11 cellular contexts compared by ENCODE assay signal in the genomic region with DNA sequence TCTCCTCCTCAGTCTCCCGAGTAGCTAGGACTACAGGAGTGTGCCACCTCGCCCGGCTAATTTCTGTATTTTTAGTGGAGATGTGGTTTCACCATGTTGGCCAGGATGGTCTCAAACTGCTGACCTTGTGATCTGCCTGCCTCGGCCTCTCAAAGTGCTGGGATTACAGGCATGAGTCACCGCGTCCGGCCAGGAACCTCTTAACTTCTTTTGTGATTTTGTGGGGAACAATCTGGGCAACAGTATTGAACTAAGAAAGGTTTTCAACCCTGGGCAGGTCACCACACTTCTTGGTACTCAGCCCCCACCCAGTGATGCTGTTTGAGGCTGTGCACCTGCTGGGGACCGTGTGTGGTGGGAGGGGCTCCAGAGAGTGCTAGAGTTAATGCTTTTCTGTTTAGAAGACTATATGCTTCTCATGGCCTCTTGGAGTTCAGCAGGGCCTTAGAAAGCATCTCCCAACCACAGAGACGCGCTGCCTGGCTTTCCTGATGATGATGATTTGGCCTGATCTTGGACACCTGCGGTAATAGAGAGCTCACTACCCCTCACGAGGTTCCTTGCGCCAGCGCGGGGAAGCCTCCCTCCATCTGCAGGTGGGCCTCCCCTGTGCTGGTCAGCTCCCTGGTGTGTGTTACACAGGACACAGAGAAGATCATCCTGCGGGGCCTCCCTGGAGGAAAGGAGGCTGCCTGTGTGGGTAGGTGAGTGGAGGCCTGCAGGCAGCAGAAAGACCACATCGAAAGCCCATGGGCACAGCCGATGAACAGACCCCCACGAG. TPM values are rescaled to one million over a fixed set of nuclear protein-coding genes. Genes with fewer than 3 reads are reported as not detected.
DNase-seq lines count a peak whose midpoint lies in the region; ATAC-seq and TF ChIP-seq lines count a peak whose summit lies in the region.
"Had no signal": no experiment of that assay in that cellular context is flagged by ENCODE, and none has a peak within 500 bp of the region (broad histone marks: within the 10 kb centered on the region; RNA-seq: fewer than 3 reads in every experiment).

No MANE protein-coding gene starts in this region.

- H3K4me3 Mint-ChIP-seq in activated CD4-positive, alpha-beta T cell treated with anti-CD3 and anti-CD28 coated beads, Interleukin-2, amount 10 ng/mL, durations not matched to agents 7 days and 5 days = peak overlapping the region; percentile 68
- peak overlapping the region; percentile 66 to 80 (median 72) for H3K4me3 Mint-ChIP-seq in T-cell
- H3K4me3 Mint-ChIP-seq in stimulated activated naive B cell treated with anti-CD40 and anti-IgM and Interleukin-4, amounts not matched to agents 10 μg/mL and 1 μg/mL and 100 μg/mL, for 72 hours = peak overlapping the region; percentile 87 to 88

- H3K79me2 ChIP-seq in fibroblast of lung (ENCODE audit: control insufficient read depth, insufficient read depth, low read length) = no peaks in the 10 kb centered on the region

- no peak overlapping the region for H2AFZ ChIP-seq in fibroblast of lung (ENCODE audit: low read length)

- no peak overlapping the region for H3K9ac ChIP-seq in fibroblast of lung (ENCODE audit: insufficient read depth, low read length)

- intact Hi-C loops in posterior vena cava (cut with DNase I) = loop anchor here (5.0 kb wide), 1 partner anchor 48 kb away; no protein-coding TSS in a partner anchor

- H3K36me3 ChIP-seq in fibroblast of lung (ENCODE audit: control insufficient read depth, insufficient read depth, low read length) = no peaks in the 10 kb centered on the region
- H3K36me3 ChIP-seq: right atrium auricular region had no signal

- no peaks in the 10 kb centered on the region for H3K9me3 ChIP-seq in fibroblast of lung (ENCODE audit: control insufficient read depth, insufficient read depth, low read depth, low read length)
- H3K9me3 ChIP-seq: right atrium auricular region had no signal

- no peaks in the 10 kb centered on the region for H3K27me3 ChIP-seq in fibroblast of lung (ENCODE audit: control insufficient read depth, insufficient read depth, low read length)
- H3K27me3 ChIP-seq: right atrium auricular region had no signal

- H3K27me3 Mint-ChIP-seq in activated CD4-positive, alpha-beta T cell treated with anti-CD3 and anti-CD28 coated beads, Interleukin-2, amount 10 ng/mL, durations not matched to agents 7 days and 5 days = peaks cover 17% of the 10 kb centered on the region
- H3K27me3 Mint-ChIP-seq in T-cell = peaks cover 0 to 2% of the 10 kb centered on the region in 2 donors
- peaks cover 10 to 12% of the 10 kb centered on the region in 2 donors for H3K27me3 Mint-ChIP-seq in stimulated activated naive B cell treated with anti-CD40 and anti-IgM and Interleukin-4, amounts not matched to agents 10 μg/mL and 1 μg/mL and 100 μg/mL, for 72 hours

- no peaks in the 10 kb centered on the region for H3K4me1 ChIP-seq in fibroblast of lung (ENCODE audit: control insufficient read depth, extremely low read depth, insufficient read depth, low read length)

- no peak for TF ChIP-seq CTCF in fibroblast of lung (conservative IDR thresholded peaks at IDR 0.05 in 1 of 2, IDR thresholded peaks at IDR 0.05 in 1 of 2; ENCODE audit: low read depth in 1 of 2, low read length in 2 of 2)

- H3K27ac ChIP-seq in fibroblast of lung (ENCODE audit: insufficient read depth, low read length) = no peak overlapping the region
- H3K27ac ChIP-seq: HL-60 had no signal

- POLR2A ChIA-PET in activated CD4-positive, alpha-beta T cell treated with anti-CD3 and anti-CD28 coated beads, Interleukin-2, amount 10 ng/mL, durations not matched to agents 7 days and 5 days (lab: Charles Lee) = no interaction called here
- POLR2A ChIA-PET in T-cell (lab: Charles Lee) = interaction anchor here in 1 of 2 donors (0.6 kb wide), 1 partner anchor 77 kb away, joined by 5 read pairs; no protein-coding TSS in a partner anchor

- peak overlapping the region; percentile 25 to 74 (median 57) for H3K4me3 ChIP-seq in fibroblast of lung (replicated peaks in 1 of 4; ENCODE audit: control extremely low read depth in 1 of 4, insufficient read depth in 1 of 4, low read depth in 3 of 4, low read length in 4 of 4)

- no peak for ATAC-seq in T-cell (replicated peaks in 1 of 4)
- ATAC-seq in stimulated activated naive B cell treated with anti-CD40 and anti-IgM and Interleukin-4, amounts not matched to agents 10 μg/mL and 1 μg/mL and 100 μg/mL, for 72 hours (replicated peaks) = no peak

- peak overlapping the region; percentile 20 for H3K27ac Mint-ChIP-seq in activated CD4-positive, alpha-beta T cell treated with anti-CD3 and anti-CD28 coated beads, Interleukin-2, amount 10 ng/mL, durations not matched to agents 7 days and 5 days
- peak overlapping the region; percentile 23 to 36 for H3K27ac Mint-ChIP-seq in T-cell
- peak overlapping the region; percentile 79 for H3K27ac Mint-ChIP-seq in stimulated activated naive B cell treated with anti-CD40 and anti-IgM and Interleukin-4, amounts not matched to agents 10 μg/mL and 1 μg/mL and 100 μg/mL, for 72 hours

- H3K4me2 ChIP-seq in fibroblast of lung (ENCODE audit: extremely low read depth, insufficient read depth, low read length) = peak overlapping the region; percentile 76

- no peaks in the 10 kb centered on the region for H4K20me1 ChIP-seq in fibroblast of lung (ENCODE audit: control insufficient read depth, extremely low read depth, insufficient read depth, low read length)

- H3K4me1 Mint-ChIP-seq in activated CD4-positive, alpha-beta T cell treated with anti-CD3 and anti-CD28 coated beads, Interleukin-2, amount 10 ng/mL, durations not matched to agents 7 days and 5 days = peaks cover 13% of the 10 kb centered on the region
- peaks cover 9 to 14% (median 13%) of the 10 kb centered on the region in 3 donors for H3K4me1 Mint-ChIP-seq in T-cell
- peaks cover 11 to 21% of the 10 kb centered on the region in 2 donors for H3K4me1 Mint-ChIP-seq in stimulated activated naive B cell treated with anti-CD40 and anti-IgM and Interleukin-4, amounts not matched to agents 10 μg/mL and 1 μg/mL and 100 μg/mL, for 72 hours

- H3K36me3 Mint-ChIP-seq in activated CD4-positive, alpha-beta T cell treated with anti-CD3 and anti-CD28 coated beads, Interleukin-2, amount 10 ng/mL, durations not matched to agents 7 days and 5 days (ENCODE audit: low read depth) = no peaks in the 10 kb centered on the region
- H3K36me3 Mint-ChIP-seq in T-cell = no peaks in the 10 kb centered on the region
- H3K36me3 Mint-ChIP-seq in stimulated activated naive B cell treated with anti-CD40 and anti-IgM and Interleukin-4, amounts not matched to agents 10 μg/mL and 1 μg/mL and 100 μg/mL, for 72 hours = no peaks in the 10 kb centered on the region

- DNase-seq in activated CD4-positive, alpha-beta T cell treated with anti-CD3 and anti-CD28 coated beads, Interleukin-2, amount 10 ng/mL, durations not matched to agents 7 days and 5 days = no peak
- DNase-seq in activated CD4-positive, alpha-beta T cell treated with anti-CD3 and anti-CD28 coated beads for 48 hours = no peak
- DNase-seq in T-cell = no peak
- DNase-seq in fibroblast of lung (ENCODE audit: low read depth in 2 of 2) = no peak
- DNase-seq in stimulated activated naive B cell treated with anti-CD40 and anti-IgM and Interleukin-4, amounts not matched to agents 10 μg/mL and 1 μg/mL and 100 μg/mL, for 72 hours = no peak
- no peak for DNase-seq in EL
- no peak for DNase-seq in SIG-M5 (lab: John Stamatoyannopoulos, UW)
- DNase-seq in posterior vena cava (ENCODE audit: low spot score) = no peak
- DNase-seq: COR-L47 had no signal

- CTCF ChIA-PET in activated CD4-positive, alpha-beta T cell treated with anti-CD3 and anti-CD28 coated beads, Interleukin-2, amount 10 ng/mL, durations not matched to agents 7 days and 5 days (lab: Charles Lee) = interaction anchor here (0.5 to 8.6 kb wide), 8 partner anchors 9 to 74 kb away, joined by 3 to 54 read pairs (median 4); a partner anchor contains a TSS
- CTCF ChIA-PET in T-cell (lab: Charles Lee) = interaction anchor here in 1 of 2 donors (0.7 to 1.5 kb wide), 2 partner anchors 9 to 17 kb away, joined by 3 to 4 read pairs; no protein-coding TSS in a partner anchor

- H3K9me3 Mint-ChIP-seq in activated CD4-positive, alpha-beta T cell treated with anti-CD3 and anti-CD28 coated beads, Interleukin-2, amount 10 ng/mL, durations not matched to agents 7 days and 5 days = no peaks in the 10 kb centered on the region
- no peaks in the 10 kb centered on the region for H3K9me3 Mint-ChIP-seq in T-cell
- no peaks in the 10 kb centered on the region for H3K9me3 Mint-ChIP-seq in stimulated activated naive B cell treated with anti-CD40 and anti-IgM and Interleukin-4, amounts not matched to agents 10 μg/mL and 1 μg/mL and 100 μg/mL, for 72 hours

RNA-seq across cellular contexts. Expression of a gene that starts 1.2 kb away (rescaled TPM):
- total RNA-seq in activated CD4-positive, alpha-beta T cell treated with anti-CD3 and anti-CD28 coated beads, Interleukin-2, amount 10 ng/mL, durations not matched to agents 7 days and 5 days = 1 to 10 TPM; 3.1 to 3.6 TPM
- total RNA-seq in T-cell (1 to 10 TPM; 2.1 to 5.0 (median 3.5) TPM), fibroblast of lung (2.0 and 2.1 TPM in 2 replicates), posterior vena cava (1 to 10 TPM; 2.1 to 2.5 TPM)
- 1.7 and 1.9 TPM in 2 replicates for polyA plus RNA-seq in fibroblast of lung
- polyA plus RNA-seq in fibroblast of lung (2012) = 3.1 and 3.5 TPM in 2 replicates
- 2.0 and 2.8 TPM in 2 replicates for polyA minus RNA-seq in fibroblast of lung (ENCODE audit: low replicate concordance)

RNA-seq across cellular contexts. Expression of a gene that starts 17.5 kb away (rescaled TPM):
- total RNA-seq in activated CD4-positive, alpha-beta T cell treated with anti-CD3 and anti-CD28 coated beads, Interleukin-2, amount 10 ng/mL, durations not matched to agents 7 days and 5 days = 10 to 100 TPM; 55.6 to 67.6 TPM
- total RNA-seq in T-cell (100 to 1,000 TPM in 1 of 5 donors, 10 to 100 TPM in 4; 71.2 to 105 (median 96.8) TPM), fibroblast of lung (34.4 and 44.4 TPM in 2 replicates), posterior vena cava (10 to 100 TPM; 35.3 to 36.0 TPM)
- 19.7 and 24.6 TPM in 2 replicates for polyA plus RNA-seq in fibroblast of lung
- polyA plus RNA-seq in fibroblast of lung (2012) = 25.1 and 30.5 TPM in 2 replicates
- 43.4 and 55.2 TPM in 2 replicates for polyA minus RNA-seq in fibroblast of lung (ENCODE audit: low replicate concordance)

RNA-seq across cellular contexts. Expression of a gene that starts 18.2 kb away (rescaled TPM):
- total RNA-seq in activated CD4-positive, alpha-beta T cell treated with anti-CD3 and anti-CD28 coated beads, Interleukin-2, amount 10 ng/mL, durations not matched to agents 7 days and 5 days = 10 to 100 TPM; 10.7 to 11.1 TPM
- total RNA-seq in T-cell (10 to 100 TPM in 1 of 5 donors, 1 to 10 TPM in 4; 4.3 to 11.8 (median 6.5) TPM), fibroblast of lung (130 and 209 TPM in 2 replicates), posterior vena cava (100 to 1,000 TPM; 108 to 125 TPM)
- polyA plus RNA-seq in fibroblast of lung = 62.7 and 72.9 TPM in 2 replicates
- polyA plus RNA-seq in fibroblast of lung (2012) = 127 and 141 TPM in 2 replicates
- polyA minus RNA-seq in fibroblast of lung (ENCODE audit: low replicate concordance) = 337 and 393 TPM in 2 replicates

RNA-seq across cellular contexts. Expression of a gene that starts 55.5 kb away (rescaled TPM):
- total RNA-seq in activated CD4-positive, alpha-beta T cell treated with anti-CD3 and anti-CD28 coated beads, Interleukin-2, amount 10 ng/mL, durations not matched to agents 7 days and 5 days = 10 to 100 TPM; 10.7 to 12.6 TPM
- total RNA-seq in T-cell = 1 to 10 TPM; 3.5 to 8.9 (median 5.6) TPM
- 5.9 and 7.6 TPM in 2 replicates for total RNA-seq in fibroblast of lung
- 2.6 and 4.1 TPM in 2 replicates for polyA plus RNA-seq in fibroblast of lung
- 5.4 and 10.7 TPM in 2 replicates for polyA plus RNA-seq in fibroblast of lung (2012)
- polyA minus RNA-seq in fibroblast of lung (ENCODE audit: low replicate concordance) = 17.1 and 18.7 TPM in 2 replicates
- total RNA-seq in posterior vena cava = 10 to 100 TPM; 11.5 to 11.6 TPM

Comparison
In these comparisons a context has a peak if more than half of its experiments do, and no peak if none do; other contexts are left out.
1. H3K27ac Mint-ChIP-seq: peak in every context shown above with its lines; median percentile 79 in stimulated activated naive B cell treated with anti-CD40 and anti-IgM and Interleukin-4, amounts not matched to agents 10 μg/mL and 1 μg/mL and 100 μg/mL, for 72 hours; 30 in T-cell; 20 in activated CD4-positive, alpha-beta T cell treated with anti-CD3 and anti-CD28 coated beads, Interleukin-2, amount 10 ng/mL, durations not matched to agents 7 days and 5 days.
2. RNA of a gene that starts 18.2 kb away (total RNA-seq): 130 to 209 TPM in fibroblast of lung and 108 to 125 TPM in posterior vena cava; 10.7 to 11.1 TPM in activated CD4-positive, alpha-beta T cell treated with anti-CD3 and anti-CD28 coated beads, Interleukin-2, amount 10 ng/mL, durations not matched to agents 7 days and 5 days and 4.3 to 11.8 TPM in T-cell; every median in the first group is over 4 times any median in the second.
3. Peak in every context shown above with its lines, with median percentiles within 50 percentile points of each other: H3K4me3 Mint-ChIP-seq.